Comparison of ENCODE assay signal across 9 cellular contexts in the genomic region with DNA sequence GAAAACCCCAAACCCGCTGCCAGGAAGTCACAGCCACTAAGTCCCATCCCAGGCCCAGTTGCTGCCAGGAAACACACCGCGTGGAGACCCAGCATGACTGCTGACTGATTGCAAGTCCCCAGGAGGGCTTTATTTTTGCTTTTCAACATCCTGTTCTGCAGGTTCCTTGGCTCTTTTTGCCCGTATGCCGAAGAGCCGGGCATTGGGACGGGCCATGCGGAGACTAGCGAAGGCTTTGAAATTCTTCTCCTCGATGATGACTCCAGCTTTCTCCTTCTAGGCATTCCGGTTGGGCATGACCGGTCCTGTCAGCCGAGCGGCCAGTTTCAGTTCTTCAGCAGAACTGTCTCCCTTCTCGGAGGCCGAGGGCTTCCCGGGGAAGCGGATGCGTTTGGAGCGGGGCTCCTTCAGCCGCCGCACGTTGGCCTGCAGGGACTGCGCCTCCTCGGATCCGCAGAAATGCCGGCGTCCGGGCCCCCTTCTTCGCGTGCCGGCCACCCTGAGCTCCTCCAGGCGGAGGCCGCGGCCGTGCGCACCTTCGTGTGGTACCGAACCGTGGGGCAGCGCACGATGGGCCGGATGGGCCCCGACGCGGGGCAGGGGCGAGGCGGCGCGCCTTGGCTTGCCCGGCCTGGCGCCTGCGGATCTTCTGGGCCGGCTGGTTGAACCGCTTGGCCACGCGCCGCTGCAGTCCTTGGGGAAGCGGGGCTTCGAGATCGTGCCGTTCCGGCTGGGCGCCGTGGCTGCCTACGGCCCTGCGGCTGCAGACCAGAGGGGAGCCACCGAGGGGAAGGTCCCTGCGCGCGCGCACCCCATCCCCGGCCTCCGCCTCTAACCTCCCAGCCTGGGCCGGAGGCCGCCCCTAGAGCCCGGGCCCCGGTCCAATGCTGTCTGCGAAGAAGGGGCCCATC. TPM values are rescaled to one million over a fixed set of nuclear protein-coding genes. Genes with fewer than 3 reads are reported as not detected.
DNase-seq lines count a peak whose midpoint lies in the region; ATAC-seq and TF ChIP-seq lines count a peak whose summit lies in the region.
"Had no signal": no experiment of that assay in that cellular context is flagged by ENCODE, and none has a peak within 500 bp of the region (broad histone marks: within the 10 kb centered on the region; RNA-seq: fewer than 3 reads in every experiment).

No MANE protein-coding gene starts in this region.

- DNase-seq in heart left ventricle (peak in 3 of 5 donors; percentile 21 to 60 (median 31)), Right ventricle myocardium inferior (ENCODE audit: missing footprints) (no peak), ecto neural progenitor cell (ENCODE audit: low spot score) (peak; percentile 62), mesenchymal stem cell (no peak), NCI-H446 (lab: John Stamatoyannopoulos, UW) (no peak)

- no peak overlapping the region for H3K27ac ChIP-seq in heart left ventricle
- no peak overlapping the region for H3K27ac ChIP-seq in mesenchymal stem cell (ENCODE audit: low read length, poor library complexity, severe bottlenecking)

- H3K9ac ChIP-seq in mesenchymal stem cell (ENCODE audit: low read length): peak overlapping the region; percentile 75

- peaks cover 0 to 6% (median 0%) of the 10 kb centered on the region in 9 donors for H3K36me3 ChIP-seq in heart left ventricle
- H3K36me3 ChIP-seq in mesenchymal stem cell (ENCODE audit: control insufficient read depth in 1 of 2, insufficient read depth in 2 of 2, low read depth in 1 of 2, low read length in 2 of 2): peaks cover 0 to 5% of the 10 kb centered on the region in 2 experiments

- H3K4ac ChIP-seq in mesenchymal stem cell (ENCODE audit: low read depth in 1 of 2, low read length in 2 of 2): no peak overlapping the region

- H2AK5ac ChIP-seq in mesenchymal stem cell (ENCODE audit: low read length, severe bottlenecking): no peak overlapping the region

- H2AFZ ChIP-seq in mesenchymal stem cell (ENCODE audit: low read depth, low read length): no peak overlapping the region

- no peak overlapping the region for H4K91ac ChIP-seq in mesenchymal stem cell (ENCODE audit: low read length)

- intact Hi-C loops in heart left ventricle (cut with DNase I): no loop called here
- intact Hi-C loops in Right ventricle myocardium inferior (cut with DNase I): no loop called here

- H3K4me1 ChIP-seq in heart left ventricle (peaks cover 0 to 10% (median 6%) of the 10 kb centered on the region in 12 donors), mesenchymal stem cell (ENCODE audit: control insufficient read depth, insufficient read depth, low read depth, low read length) (peaks cover 5% of the 10 kb centered on the region)

- H2BK120ac ChIP-seq in mesenchymal stem cell (ENCODE audit: low read depth, low read length): no peak overlapping the region

- H3K18ac ChIP-seq in mesenchymal stem cell (ENCODE audit: low read depth in 1 of 2, low read length in 2 of 2): no peak overlapping the region

- 4 to 18% (median 5%) methylated on average over 28 to 79 of the region's 79 CpGs for WGBS in heart left ventricle, 4 donors
- 72% methylated on average over 79 of the region's 79 CpGs for WGBS in mesenchymal stem cell

- no peak overlapping the region for H4K8ac ChIP-seq in mesenchymal stem cell (ENCODE audit: low read length)

- TF ChIP-seq POLR2A in heart left ventricle (IDR thresholded peaks at IDR 0.05): no peak

- ATAC-seq in heart left ventricle (peak in 2 of 4 donors; percentile 33 to 52), Right ventricle myocardium inferior (no peak), HG03571 (IDR thresholded peaks at IDR 0.05; ENCODE audit: unreplicated experiment) (no peak), HG02623 (IDR thresholded peaks at IDR 0.05; ENCODE audit: unreplicated experiment) (no peak), GM18868 (IDR thresholded peaks at IDR 0.05; ENCODE audit: unreplicated experiment) (no peak)

- no peaks in the 10 kb centered on the region for H3K79me1 ChIP-seq in mesenchymal stem cell (replicated peaks; ENCODE audit: low read length, poor library complexity, severe bottlenecking)

- no peak overlapping the region for H2BK15ac ChIP-seq in mesenchymal stem cell (ENCODE audit: low read depth, poor library complexity, severe bottlenecking)

- H3K4me2 ChIP-seq in mesenchymal stem cell (ENCODE audit: low read length, poor library complexity, severe bottlenecking): peak overlapping the region; percentile 46

- H2BK5ac ChIP-seq in mesenchymal stem cell (ENCODE audit: low read depth, low read length, poor library complexity, severe bottlenecking): no peak overlapping the region

- TF ChIP-seq CTCF in heart left ventricle (IDR thresholded peaks at IDR 0.05): no peak

- H3K4me3 ChIP-seq in heart left ventricle (peak overlapping the region; percentile 14 to 57 (median 49)), mesenchymal stem cell (ENCODE audit: insufficient read depth in 1 of 2, low read depth in 1 of 2, low read length in 2 of 2) (peak overlapping the region in 1 of 2 experiments; percentile 73)

- no peak overlapping the region for H3K14ac ChIP-seq in mesenchymal stem cell (ENCODE audit: low read length in 2 of 2)

- H3K27me3 ChIP-seq in heart left ventricle: peaks cover 0 to 14% (median 4%) of the 10 kb centered on the region in 9 donors
- no peaks in the 10 kb centered on the region for H3K27me3 ChIP-seq in mesenchymal stem cell (ENCODE audit: control insufficient read depth in 1 of 2, insufficient read depth in 1 of 2, low read length in 2 of 2)

- no peak overlapping the region for H2BK12ac ChIP-seq in mesenchymal stem cell (ENCODE audit: low read length in 2 of 2)

- H3K9me3 ChIP-seq in heart left ventricle (no peaks in the 10 kb centered on the region), mesenchymal stem cell (ENCODE audit: control insufficient read depth, low read length) (no peaks in the 10 kb centered on the region)

- H3K23ac ChIP-seq in mesenchymal stem cell (ENCODE audit: low read length in 2 of 2): no peak overlapping the region

RNA-seq across cellular contexts. Expression of gene ZSCAN5C, which starts 15.2 kb away (rescaled TPM):
- total RNA-seq in heart left ventricle (not detected), Right ventricle myocardium inferior (not detected)
- polyA plus RNA-seq in heart left ventricle: not detected
- not detected for polyA plus RNA-seq in mesenchymal stem cell (2013, experiment 1 of 2)
- not detected for polyA plus RNA-seq in mesenchymal stem cell (2013, experiment 2 of 2)
- total RNA-seq: activated T-helper 1 cell treated with anti-CD3 and anti-CD28 coated beads, Interleukin-12 subunit alpha, Interleukin-12 subunit beta, Interleukin-2, Interleukin-4 antibody, amounts not matched to agents 30 ng/mL and 10 ng/mL and 1 ng/mL, durations not matched to agents 14 hours and 24 hours and 36 hours had no signal

RNA-seq across cellular contexts. Expression of gene ZSCAN5B, which starts 19.7 kb away (rescaled TPM):
- total RNA-seq in heart left ventricle (not detected), Right ventricle myocardium inferior (not detected)
- polyA plus RNA-seq in heart left ventricle: under 1 TPM in 1 of 2 donors, not detected in 1; 0.04 TPM
- polyA plus RNA-seq in mesenchymal stem cell (2013, experiment 1 of 2): 0.03 TPM
- polyA plus RNA-seq in mesenchymal stem cell (2013, experiment 2 of 2): 0.03 TPM
- total RNA-seq: activated T-helper 1 cell treated with anti-CD3 and anti-CD28 coated beads, Interleukin-12 subunit alpha, Interleukin-12 subunit beta, Interleukin-2, Interleukin-4 antibody, amounts not matched to agents 30 ng/mL and 10 ng/mL and 1 ng/mL, durations not matched to agents 14 hours and 24 hours and 36 hours had no signal

RNA-seq across cellular contexts. Expression of gene GALP, which starts 41.5 kb away (rescaled TPM):
- total RNA-seq in heart left ventricle (not detected), Right ventricle myocardium inferior (not detected)
- not detected for polyA plus RNA-seq in heart left ventricle
- not detected for polyA plus RNA-seq in mesenchymal stem cell (2013, experiment 1 of 2)
- not detected for polyA plus RNA-seq in mesenchymal stem cell (2013, experiment 2 of 2)
- total RNA-seq: activated T-helper 1 cell treated with anti-CD3 and anti-CD28 coated beads, Interleukin-12 subunit alpha, Interleukin-12 subunit beta, Interleukin-2, Interleukin-4 antibody, amounts not matched to agents 30 ng/mL and 10 ng/mL and 1 ng/mL, durations not matched to agents 14 hours and 24 hours and 36 hours had no signal

RNA-seq across cellular contexts. Expression of gene EDDM13, which starts 55.3 kb away (rescaled TPM):
- total RNA-seq in heart left ventricle: not detected
- under 1 TPM in 1 of 2 donors, not detected in 1; 0.42 TPM for polyA plus RNA-seq in heart left ventricle
- not detected for total RNA-seq in Right ventricle myocardium inferior
- polyA plus RNA-seq in mesenchymal stem cell (2013, experiment 1 of 2): not detected
- not detected for polyA plus RNA-seq in mesenchymal stem cell (2013, experiment 2 of 2)

Comparison
In these comparisons a context has a peak if more than half of its experiments do, and no peak if none do; other contexts are left out.
1. DNase-seq: peak in heart left ventricle (3 of 5) and ecto neural progenitor cell (single experiment); none in Right ventricle myocardium inferior (single experiment), mesenchymal stem cell (single experiment) and NCI-H446 (0 of 2).